In the genomic region with DNA sequence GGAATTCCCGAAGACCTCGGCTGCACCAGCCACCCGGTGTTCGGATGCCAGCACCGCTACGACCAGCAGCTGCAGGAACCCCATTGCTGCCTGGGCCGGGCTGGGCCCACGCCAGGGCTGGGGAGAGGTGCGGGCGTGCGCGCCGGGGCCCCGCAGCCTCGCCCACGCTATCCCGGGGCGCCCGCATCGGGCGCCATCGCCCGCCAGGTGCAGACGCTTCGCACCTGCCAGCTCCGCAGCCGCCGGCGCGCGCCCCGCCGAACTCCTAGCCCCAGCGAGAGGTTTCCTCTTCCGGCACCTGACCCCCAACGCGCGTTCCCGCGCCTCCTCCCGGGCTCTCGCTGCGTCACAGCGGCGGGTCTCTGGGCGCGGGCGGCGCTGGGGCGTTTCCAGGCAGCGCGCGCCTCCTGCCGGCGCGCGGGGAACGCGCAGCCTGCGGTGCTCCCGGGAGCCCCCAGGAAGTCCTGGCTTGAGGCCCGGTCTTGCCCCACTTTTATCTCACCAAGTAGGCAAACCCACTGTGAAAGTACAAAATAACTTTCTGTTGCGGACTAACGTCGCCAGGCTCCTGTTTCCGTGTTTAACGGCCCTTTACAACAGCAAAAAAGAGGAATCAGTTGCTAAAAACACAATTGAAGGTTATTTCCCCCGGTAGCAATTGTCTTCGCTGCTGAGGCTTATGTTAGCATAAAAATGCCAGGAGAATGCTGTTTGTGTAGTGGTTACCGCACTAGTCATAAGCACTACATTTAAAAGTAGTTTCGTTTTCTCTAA, we compare ENCODE assay signal across 8 cellular contexts. TPM values are rescaled to one million over a fixed set of nuclear protein-coding genes. Genes with fewer than 3 reads are reported as not detected.
DNase-seq lines count a peak whose midpoint lies in the region; ATAC-seq and TF ChIP-seq lines count a peak whose summit lies in the region.

A gene with protein sequence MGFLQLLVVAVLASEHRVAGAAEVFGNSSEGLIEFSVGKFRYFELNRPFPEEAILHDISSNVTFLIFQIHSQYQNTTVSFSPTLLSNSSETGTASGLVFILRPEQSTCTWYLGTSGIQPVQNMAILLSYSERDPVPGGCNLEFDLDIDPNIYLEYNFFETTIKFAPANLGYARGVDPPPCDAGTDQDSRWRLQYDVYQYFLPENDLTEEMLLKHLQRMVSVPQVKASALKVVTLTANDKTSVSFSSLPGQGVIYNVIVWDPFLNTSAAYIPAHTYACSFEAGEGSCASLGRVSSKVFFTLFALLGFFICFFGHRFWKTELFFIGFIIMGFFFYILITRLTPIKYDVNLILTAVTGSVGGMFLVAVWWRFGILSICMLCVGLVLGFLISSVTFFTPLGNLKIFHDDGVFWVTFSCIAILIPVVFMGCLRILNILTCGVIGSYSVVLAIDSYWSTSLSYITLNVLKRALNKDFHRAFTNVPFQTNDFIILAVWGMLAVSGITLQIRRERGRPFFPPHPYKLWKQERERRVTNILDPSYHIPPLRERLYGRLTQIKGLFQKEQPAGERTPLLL (minus strand): TSS at position 300 of the 774 bp plus-strand sequence. CDS start 216 bp downstream, at position 84.

- H3K9me3 Mint-ChIP-seq in CD4-positive, alpha-beta memory T cell, result no peaks in the 10 kb centered on the region

- ATAC-seq in GM19452 (IDR thresholded peaks at IDR 0.05; ENCODE audit: unreplicated experiment) (peak; percentile 76), HG03575 (IDR thresholded peaks at IDR 0.05; ENCODE audit: extremely low read depth, insufficient number of reproducible peaks, low FRiP score, unreplicated experiment) (peak; percentile 31), right lobe of liver (peak; percentile 87 to 96 (median 92))

- CTCF ChIA-PET in CD4-positive, alpha-beta memory T cell (lab: Charles Lee; ENCODE audit: partially characterized antibody), result interaction anchor here (0.7 to 5.0 kb wide), 32 partner anchors 10 to 370 kb away, joined by 3 to 84 read pairs (median 5); a partner anchor contains a TSS

- H3K4me3 Mint-ChIP-seq in CD4-positive, alpha-beta memory T cell, result peak within 1 kb of the TSS; percentile 93 to 97 (median 94)

- peak; percentile 83 for TF ChIP-seq POLR2A in right lobe of liver (IDR thresholded peaks at IDR 0.05)

- POLR2A ChIA-PET in CD4-positive, alpha-beta memory T cell (lab: Charles Lee; ENCODE audit: partially characterized antibody), result interaction anchor here (0.7 to 3.3 kb wide), 14 partner anchors 9 to 184 kb away, joined by 3 to 45 read pairs (median 5); a partner anchor contains a TSS

- peaks cover 31 to 59% (median 43%) of the 10 kb centered on the region in 4 donors for H3K4me1 Mint-ChIP-seq in CD4-positive, alpha-beta memory T cell

- peak within 1 kb of the TSS; percentile 92 for H3K27ac ChIP-seq in CD4-positive, alpha-beta memory T cell (ENCODE audit: low read depth, low read length)
- H3K27ac ChIP-seq in dorsolateral prefrontal cortex, result peak within 1 kb of the TSS; percentile 66 to 98 (median 90)
- H3K27ac ChIP-seq in right lobe of liver, result peak within 1 kb of the TSS; percentile 91 to 94 (median 93)

- H3K36me3 Mint-ChIP-seq in CD4-positive, alpha-beta memory T cell, result peaks cover 4 to 7% of the 10 kb centered on the region in 2 donors

- WGBS in right lobe of liver (ENCODE audit: insufficient coverage, low coverage, low lambda C conversion rate, missing lambda C conversion rate), result 0% methylated on average over 13 of the region's 71 CpGs

- H3K4me3 ChIP-seq in CD4-positive, alpha-beta memory T cell (ENCODE audit: low read length in 2 of 2), result peak within 1 kb of the TSS; percentile 71 to 82
- peak within 1 kb of the TSS; percentile 51 to 97 (median 85) for H3K4me3 ChIP-seq in dorsolateral prefrontal cortex
- H3K4me3 ChIP-seq in right lobe of liver, result peak within 1 kb of the TSS; percentile 71 to 81 (median 74)

- intact Hi-C loops in CD4-positive, alpha-beta memory T cell (cut with micrococcal nuclease), result loop anchor here (1.0 to 5.0 kb wide), 10 partner anchors 8 to 1177 kb away; a partner anchor contains a TSS
- intact Hi-C loops in dorsolateral prefrontal cortex (cut with DNase I), result loop anchor here (1.0 to 10.0 kb wide), 7 partner anchors 76 to 231 kb away; a partner anchor contains a TSS
- intact Hi-C loops in right lobe of liver (cut with DNase I), result loop anchor here in 1 of 2 donors (10.0 kb wide), 1 partner anchor 79 kb away; a partner anchor contains a TSS

- H3K27me3 Mint-ChIP-seq in CD4-positive, alpha-beta memory T cell, result no peaks in the 10 kb centered on the region

- no peaks in the 10 kb centered on the region for H3K27me3 ChIP-seq in CD4-positive, alpha-beta memory T cell (ENCODE audit: insufficient read depth, low read length)
- H3K27me3 ChIP-seq in dorsolateral prefrontal cortex (no peaks in the 10 kb centered on the region), right lobe of liver (no peaks in the 10 kb centered on the region)

- H3K36me3 ChIP-seq in CD4-positive, alpha-beta memory T cell (ENCODE audit: insufficient read depth, low read length), result no peaks in the 10 kb centered on the region
- no peaks in the 10 kb centered on the region for H3K36me3 ChIP-seq in right lobe of liver

- H3K4me1 ChIP-seq in CD4-positive, alpha-beta memory T cell (ENCODE audit: insufficient read depth, low read length), result peaks cover 51% of the 10 kb centered on the region
- H3K4me1 ChIP-seq in right lobe of liver, result peaks cover 0 to 29% (median 9%) of the 10 kb centered on the region in 4 donors

- peak; percentile 78 to 100 (median 98) for TF ChIP-seq CTCF in dorsolateral prefrontal cortex (IDR thresholded peaks at IDR 0.05 in 54 of 56, conservative IDR thresholded peaks at IDR 0.05 in 2 of 56; ENCODE audit: low read depth in 1 of 56, partially characterized antibody in 56 of 56)
- peak; percentile 96 to 100 (median 98) for TF ChIP-seq CTCF in right lobe of liver (IDR thresholded peaks at IDR 0.05)

- no peaks in the 10 kb centered on the region for H3K9me3 ChIP-seq in CD4-positive, alpha-beta memory T cell (ENCODE audit: control insufficient read depth in 1 of 2, low read length in 2 of 2)
- no peaks in the 10 kb centered on the region for H3K9me3 ChIP-seq in right lobe of liver

- peak within 1 kb of the TSS; percentile 92 to 98 (median 96) for H3K27ac Mint-ChIP-seq in CD4-positive, alpha-beta memory T cell

- peak; percentile 97 to 98 (median 97) for DNase-seq in CD4-positive, alpha-beta memory T cell
- DNase-seq in NCI-H774 (lab: John Stamatoyannopoulos, UW), result peak; percentile 98
- DNase-seq in activated CD4-positive, alpha-beta T cell treated with anti-CD3 and anti-CD28 coated beads, Interleukin-2, amount 50 U/mL, for 48 hours, result peak; percentile 93
- peak; percentile 76 to 94 (median 88) for DNase-seq in dorsolateral prefrontal cortex
- peak; percentile 97 to 98 (median 98) for DNase-seq in right lobe of liver
- DNase-seq in stimulated activated CD4-positive, alpha-beta T cell treated with anti-CD3 and anti-CD28 coated beads, Interleukin-4, amount 100 ng/mL, for 4 hours, result peak; percentile 92 to 95

RNA-seq across cellular contexts. Expression of the gene that starts here (rescaled TPM):
- total RNA-seq in CD4-positive, alpha-beta memory T cell, result 10 to 100 TPM; 27.7 to 29.2 TPM
- 10 to 100 TPM; 46.5 to 61.6 TPM for polyA plus RNA-seq in CD4-positive, alpha-beta memory T cell
- total RNA-seq in dorsolateral prefrontal cortex (100 to 1,000 TPM in 3 of 120 experiments, 10 to 100 TPM in 117; 52.9 to 129 (median 76.3) TPM), right lobe of liver (10 to 100 TPM; 38.4 to 75.1 (median 62.8) TPM)

Comparison
In these comparisons a context has a peak if more than half of its experiments do, and no peak if none do; other contexts are left out.
1. Peak in every context shown above with its lines: DNase-seq, ATAC-seq, H3K4me3 ChIP-seq and H3K27ac ChIP-seq.
2. ATAC-seq: peak in every context shown above with its lines; median percentile 92 in right lobe of liver; 76 in GM19452; 31 in HG03575.